Comparison of ENCODE assay signal across 14 cellular contexts in the genomic region with DNA sequence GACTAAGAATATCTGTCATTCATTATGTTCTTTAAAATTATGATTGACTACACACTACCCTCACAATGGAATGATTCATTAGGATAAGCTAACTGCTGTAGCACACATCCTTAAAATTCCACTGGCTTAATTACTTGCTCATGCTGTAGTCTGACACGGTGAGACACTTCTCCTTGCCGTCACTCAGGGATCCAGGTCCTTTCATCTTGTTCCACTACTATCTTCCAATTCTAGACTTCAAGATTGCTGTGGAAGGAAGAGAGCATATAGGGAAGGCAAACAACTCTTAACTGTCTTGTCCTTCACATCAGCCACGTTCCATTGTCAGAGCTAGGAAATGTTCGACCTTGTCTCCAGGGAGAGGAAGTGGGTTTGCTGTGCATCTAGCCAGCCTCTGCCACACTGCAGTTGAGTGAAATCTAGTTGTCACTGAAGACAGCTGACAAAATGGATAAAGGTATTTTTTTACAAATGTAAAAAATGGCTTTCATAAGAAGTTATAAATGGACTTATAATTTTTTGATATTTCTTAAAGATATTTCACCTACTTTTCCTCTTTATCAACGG. TPM values are rescaled to one million over a fixed set of nuclear protein-coding genes. Genes with fewer than 3 reads are reported as not detected.
"Had no signal": no experiment of that assay in that cellular context is flagged by ENCODE, and none has a peak within 500 bp of the region (broad histone marks: within the 10 kb centered on the region; RNA-seq: fewer than 3 reads in every experiment).

No MANE protein-coding gene starts in this region.

- H3K4me3 Mint-ChIP-seq: activated B cell treated with CpG ODN at 0.5 μM for 24 hours; dendritic cell treated with granulocyte-macrophage colony-stimulating factor and Interleukin-4, amounts not matched to agents 40 ng/mL and 50 ng/mL, for 4 days; memory B cell; stimulated activated naive B cell treated with anti-CD40 and anti-IgM and Interleukin-4, amounts not matched to agents 10 μg/mL and 1 μg/mL and 100 μg/mL, for 72 hours had no signal

- H3K9ac ChIP-seq: parathyroid adenoma had no signal

- H3K27me3 Mint-ChIP-seq: activated B cell treated with CpG ODN at 0.5 μM for 24 hours; brain; dendritic cell treated with granulocyte-macrophage colony-stimulating factor and Interleukin-4, amounts not matched to agents 40 ng/mL and 50 ng/mL, for 4 days had no signal

- H3K4me3 ChIP-seq: adrenal gland, SK-N-MC, smooth muscle cell, tibial nerve had no signal

- H3K79me2 ChIP-seq: parathyroid adenoma had no signal

- H3K4me1 Mint-ChIP-seq: activated B cell treated with CpG ODN at 0.5 μM for 24 hours; memory B cell; stimulated activated naive B cell treated with anti-CD40 and anti-IgM and Interleukin-4, amounts not matched to agents 10 μg/mL and 1 μg/mL and 100 μg/mL, for 72 hours had no signal

- H3K36me3 Mint-ChIP-seq: memory B cell; stimulated activated naive B cell treated with anti-CD40 and anti-IgM and Interleukin-4, amounts not matched to agents 10 μg/mL and 1 μg/mL and 100 μg/mL, for 72 hours had no signal

- H2AFZ ChIP-seq: parathyroid adenoma had no signal

- H3K4me1 ChIP-seq: adrenal gland, parathyroid adenoma, tibial nerve had no signal

- ATAC-seq: right cardiac atrium; stimulated activated naive B cell treated with anti-CD40 and anti-IgM and Interleukin-4, amounts not matched to agents 10 μg/mL and 1 μg/mL and 100 μg/mL, for 72 hours had no signal

- H3K36me3 ChIP-seq: adrenal gland, tibial nerve had no signal

- H3K27ac Mint-ChIP-seq: activated B cell treated with CpG ODN at 0.5 μM for 24 hours; dendritic cell treated with granulocyte-macrophage colony-stimulating factor and Interleukin-4, amounts not matched to agents 40 ng/mL and 50 ng/mL, for 4 days; memory B cell; stimulated activated naive B cell treated with anti-CD40 and anti-IgM and Interleukin-4, amounts not matched to agents 10 μg/mL and 1 μg/mL and 100 μg/mL, for 72 hours had no signal

- H3K4me2 ChIP-seq: smooth muscle cell had no signal

- H3K27ac ChIP-seq: adrenal gland, parathyroid adenoma, SK-N-MC, tibial nerve had no signal

- H3K9me3 ChIP-seq: adrenal gland, tibial nerve had no signal

- H3K27me3 ChIP-seq: adrenal gland, tibial nerve had no signal

- DNase-seq: activated B cell treated with CpG ODN at 0.5 μM for 24 hours; activated CD4-positive, alpha-beta T cell treated with anti-CD3 and anti-CD28 coated beads, Interleukin-2, amount 50 U/mL, for 1 hour; activated naive CD4-positive, alpha-beta T cell treated with anti-CD3 and anti-CD28 coated beads, Interleukin-2, amount 50 U/mL, for 16 hours; adrenal gland; right cardiac atrium; stimulated activated naive B cell treated with anti-CD40 and anti-IgM and Interleukin-4, amounts not matched to agents 10 μg/mL and 1 μg/mL and 100 μg/mL, for 72 hours had no signal

RNA-seq across cellular contexts. Expression of a gene that starts 30.1 kb away (rescaled TPM):
- total RNA-seq: activated B cell treated with CpG ODN at 0.5 μM for 24 hours; T-helper 1 cell treated with Interleukin-12 subunit alpha and Interleukin-12 subunit beta and Interleukin-4 antibody, amounts not matched to agents 30 ng/mL and 1 ng/mL, for 36 hours had no signal
